Comparison of ENCODE assay signal across 15 cellular contexts in the genomic region with DNA sequence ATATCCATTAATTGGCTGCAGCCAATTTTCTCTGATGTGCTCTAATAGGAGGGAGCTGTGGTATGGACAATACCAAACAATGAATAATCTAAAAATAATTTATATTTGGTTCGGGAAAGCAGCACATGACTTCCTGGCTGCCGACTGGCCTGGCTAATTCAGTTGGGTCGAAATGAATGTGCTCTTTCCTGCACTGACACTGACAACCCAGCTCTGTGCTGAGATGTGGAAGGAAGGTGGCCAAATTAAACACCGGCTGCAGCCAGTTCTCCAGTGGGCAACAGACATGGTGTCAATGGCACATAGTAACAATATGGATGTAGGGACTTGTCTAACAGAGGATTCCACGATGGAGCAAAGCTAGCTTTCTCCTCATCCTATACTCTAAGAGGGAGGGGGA.
"Had no signal": no experiment of that assay in that cellular context is flagged by ENCODE, and none has a peak within 500 bp of the region (broad histone marks: within the 10 kb centered on the region; RNA-seq: fewer than 3 reads in every experiment).

No MANE protein-coding gene starts in this region.

- H3K27me3 Mint-ChIP-seq: activated CD4-positive, alpha-beta memory T cell treated with anti-CD3 and anti-CD28 coated beads, Interleukin-2, amount 10 ng/mL, durations not matched to agents 7 days and 5 days; activated CD4-positive, alpha-beta T cell treated with anti-CD3 and anti-CD28 coated beads for 36 hours; activated naive CD8-positive, alpha-beta T cell; stimulated activated naive B cell treated with anti-CD40 and anti-IgM and Interleukin-4, amounts not matched to agents 10 μg/mL and 1 μg/mL and 100 μg/mL, for 72 hours; T-helper 17 cell had no signal

- H3K4me3 ChIP-seq: body of pancreas, hepatocyte, lower lobe of right lung had no signal

- H3K4me1 Mint-ChIP-seq: neural crest cell had no signal

- H3K9me3 ChIP-seq: body of pancreas, lower lobe of right lung had no signal

- DNase-seq: activated CD4-positive, alpha-beta memory T cell treated with anti-CD3 and anti-CD28 coated beads, Interleukin-2, amount 10 ng/mL, durations not matched to agents 7 days and 5 days; activated CD4-positive, alpha-beta T cell treated with anti-CD3 and anti-CD28 coated beads for 36 hours; activated gamma-delta T cell; activated T-cell treated with anti-CD3 and anti-CD28 coated beads, Interleukin-2, amount 50 U/mL, for 72 hours; amniotic stem cell; body of pancreas; central memory CD4-positive, alpha-beta T cell; lower lobe of right lung; stimulated activated CD4-positive, alpha-beta T cell treated with anti-CD3 and anti-CD28 coated beads, Interleukin-4, amount 100 ng/mL, for 1 hour; stimulated activated naive B cell treated with anti-CD40 and anti-IgM and Interleukin-4, amounts not matched to agents 10 μg/mL and 1 μg/mL and 100 μg/mL, for 72 hours; T-helper 17 cell; trophoblast cell had no signal

- H3K4me3 Mint-ChIP-seq: activated CD4-positive, alpha-beta memory T cell treated with anti-CD3 and anti-CD28 coated beads, Interleukin-2, amount 10 ng/mL, durations not matched to agents 7 days and 5 days; activated CD4-positive, alpha-beta T cell treated with anti-CD3 and anti-CD28 coated beads for 36 hours; activated naive CD8-positive, alpha-beta T cell; activated T-cell treated with anti-CD3 and anti-CD28 coated beads, Interleukin-2, amount 50 U/mL, for 72 hours; neural crest cell; stimulated activated naive B cell treated with anti-CD40 and anti-IgM and Interleukin-4, amounts not matched to agents 10 μg/mL and 1 μg/mL and 100 μg/mL, for 72 hours; T-helper 17 cell had no signal

- ATAC-seq: activated CD4-positive, alpha-beta T cell treated with anti-CD3 and anti-CD28 coated beads for 36 hours; activated T-cell treated with anti-CD3 and anti-CD28 coated beads, Interleukin-2, amount 50 U/mL, for 72 hours; body of pancreas; lower lobe of right lung; stimulated activated naive B cell treated with anti-CD40 and anti-IgM and Interleukin-4, amounts not matched to agents 10 μg/mL and 1 μg/mL and 100 μg/mL, for 72 hours; T-helper 17 cell had no signal

- H3K27ac ChIP-seq: body of pancreas, hepatocyte, lower lobe of right lung had no signal

- H3K4me1 ChIP-seq: body of pancreas, lower lobe of right lung had no signal

- H3K27me3 ChIP-seq: body of pancreas, hepatocyte had no signal

- H3K36me3 ChIP-seq: lower lobe of right lung had no signal

- H3K27ac Mint-ChIP-seq: activated CD4-positive, alpha-beta memory T cell treated with anti-CD3 and anti-CD28 coated beads, Interleukin-2, amount 10 ng/mL, durations not matched to agents 7 days and 5 days; activated CD4-positive, alpha-beta T cell treated with anti-CD3 and anti-CD28 coated beads for 36 hours; activated naive CD8-positive, alpha-beta T cell; activated T-cell treated with anti-CD3 and anti-CD28 coated beads, Interleukin-2, amount 50 U/mL, for 72 hours; stimulated activated naive B cell treated with anti-CD40 and anti-IgM and Interleukin-4, amounts not matched to agents 10 μg/mL and 1 μg/mL and 100 μg/mL, for 72 hours; T-helper 17 cell had no signal
